In genomic region chr19:54952591-54953344, GRCh38 we compare ENCODE assay signal across 14 cellular contexts. TPM values are rescaled to one million over a fixed set of nuclear protein-coding genes. Genes with fewer than 3 reads are reported as not detected.
A peak's percentile ranks its signal among the peaks of the same experiment; 100 is the strongest.
DNase-seq lines count a peak whose midpoint lies in the region; ATAC-seq and TF ChIP-seq lines count a peak whose summit lies in the region.
"Had no signal": no experiment of that assay in that cellular context is flagged by ENCODE, and none has a peak within 500 bp of the region (broad histone marks: within the 10 kb centered on the region; RNA-seq: fewer than 3 reads in every experiment).

No MANE protein-coding gene starts in this region.

- in situ Hi-C loops in Caki2 (cut with HindIII; ENCODE audit: low pct_unique_long_range_greater_than_20kb, low sequenced_read_pairs), result no loop called here

- DNase-seq in Caki2 (ENCODE audit: low read depth) (peak; percentile 96), NB4 (ENCODE audit: low read depth) (peak; percentile 84), anterior cingulate cortex (lab: John Stamatoyannopoulos, UW) (peak in 48 of 58 donors; percentile 1 to 75 (median 26)), left lung (peak in 1 of 2 donors; percentile 63), cerebellar nuclear complex (lab: John Stamatoyannopoulos, UW) (no peak)
- no peak for DNase-seq in activated CD4-positive, alpha-beta T cell treated with anti-CD3 and anti-CD28 coated beads, Interleukin-2, amount 50 U/mL, for 1 hour
- DNase-seq: activated CD8-positive, alpha-beta T cell treated with anti-CD3 and anti-CD28 coated beads, Interleukin-2, amount 10 ng/mL, durations not matched to agents 7 days and 5 days; naive B cell; NCI-H2029 treated with DMSO at 0.1 percent for 48 hours; SHP77 treated with DMSO at 0.1 percent for 48 hours had no signal

- H3K36me3 ChIP-seq in left lung, result no peaks in the 10 kb centered on the region
- H3K36me3 ChIP-seq: BLaER1 had no signal

- no peak for TF ChIP-seq POLR2A in NB4 (IDR thresholded peaks at IDR 0.05; ENCODE audit: extremely low read depth, insufficient read length)

- H3K4me1 ChIP-seq in left lung, result peaks cover 0 to 7% of the 10 kb centered on the region in 2 donors

- TF ChIP-seq CTCF in NB4 (IDR thresholded peaks at IDR 0.05; ENCODE audit: low read depth, low read length), result no peak
- no peak for TF ChIP-seq CTCF in left lung (IDR thresholded peaks at IDR 0.05)

- intact Hi-C loops in left lung (cut with DNase I), result no loop called here

- H3K4me3 ChIP-seq in NB4 (ENCODE audit: low read depth, low read length) (no peak overlapping the region), left lung (no peak overlapping the region)
- H3K4me3 ChIP-seq: BLaER1 had no signal

- peak; percentile 69 for ATAC-seq in left lung
- ATAC-seq in HG03039 (IDR thresholded peaks at IDR 0.05; ENCODE audit: unreplicated experiment), result no peak
- no peak for ATAC-seq in HG03354 (IDR thresholded peaks at IDR 0.05; ENCODE audit: poor library complexity, severe bottlenecking, unreplicated experiment)
- ATAC-seq: activated CD8-positive, alpha-beta T cell treated with anti-CD3 and anti-CD28 coated beads, Interleukin-2, amount 10 ng/mL, durations not matched to agents 7 days and 5 days; activated naive CD4-positive, alpha-beta T cell treated with anti-CD3 and anti-CD28 coated beads, Interleukin-2, amount 50 U/mL, for 72 hours had no signal

- H3K9me3 ChIP-seq in left lung, result no peaks in the 10 kb centered on the region
- H3K9me3 ChIP-seq: BLaER1 had no signal

- H3K27me3 ChIP-seq in left lung, result peaks cover 0 to 12% of the 10 kb centered on the region in 2 donors
- H3K27me3 ChIP-seq: BLaER1 had no signal

- no peak overlapping the region for H3K27ac ChIP-seq in left lung
- H3K27ac ChIP-seq: BLaER1 had no signal

RNA-seq across cellular contexts. Expression of gene NLRP7, which starts 5.4 kb away (rescaled TPM):
- not detected in 2 replicates for total RNA-seq in Caki2 (2014; rRNA removed; shearing (Covaris generic); ENCODE audit: low replicate concordance)
- under 1 TPM in 1 of 2 donors, not detected in 1; 0.09 TPM for total RNA-seq in left lung
- total RNA-seq: activated CD8-positive, alpha-beta T cell treated with anti-CD3 and anti-CD28 coated beads, Interleukin-2, amount 10 ng/mL, durations not matched to agents 7 days and 5 days; activated naive CD4-positive, alpha-beta T cell treated with anti-CD3 and anti-CD28 coated beads, Interleukin-2, amount 50 U/mL, for 72 hours had no signal

RNA-seq across cellular contexts. Expression of gene NLRP2, which starts 13.4 kb away (rescaled TPM):
- total RNA-seq in Caki2 (2014; rRNA removed; shearing (Covaris generic); ENCODE audit: low replicate concordance), result 0.20 and 0.47 TPM in 2 replicates
- total RNA-seq in left lung, result 10 to 100 TPM; 11.3 to 33.4 TPM

RNA-seq across cellular contexts. Expression of gene NCR1, which starts 46.8 kb away (rescaled TPM):
- total RNA-seq in Caki2 (2014; rRNA removed; shearing (Covaris generic); ENCODE audit: low replicate concordance), result not detected in 2 replicates
- total RNA-seq in left lung, result 1 to 10 TPM in 1 of 2 donors, under 1 TPM in 1; 0.73 to 2.6 TPM

Comparison
In these comparisons a context has a peak if more than half of its experiments do, and no peak if none do; other contexts are left out.
1. DNase-seq: peak in Caki2 (single experiment), NB4 (single experiment) and anterior cingulate cortex (48 of 58); none in activated CD4-positive, alpha-beta T cell treated with anti-CD3 and anti-CD28 coated beads, Interleukin-2, amount 50 U/mL, for 1 hour (single experiment) and cerebellar nuclear complex (0 of 2).